ENCODE assay signal across 8 cellular contexts in the genomic region with DNA sequence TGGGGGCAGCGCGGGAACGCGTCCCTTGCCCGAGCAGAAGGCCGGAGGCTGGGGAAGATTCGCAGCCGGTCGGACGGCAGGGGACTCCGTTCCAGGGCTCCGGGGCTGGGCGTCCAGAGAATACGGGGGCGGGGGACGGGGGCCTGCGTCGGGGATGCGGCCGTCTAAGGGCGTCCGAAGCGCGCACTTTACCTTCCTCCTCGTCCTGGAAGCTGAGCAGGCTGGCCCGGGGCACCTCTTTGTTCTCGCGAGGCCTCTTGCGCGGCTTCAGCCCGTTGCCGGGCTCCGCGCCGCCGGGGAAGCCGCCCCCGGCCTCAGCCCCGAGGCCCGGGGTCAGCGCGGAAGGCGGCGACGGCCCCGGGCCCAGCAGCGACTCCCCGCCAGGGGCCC. TPM values are rescaled to one million over a fixed set of nuclear protein-coding genes. Genes with fewer than 3 reads are reported as not detected.
DNase-seq lines count a peak whose midpoint lies in the region; ATAC-seq, FAIRE-seq and TF ChIP-seq lines count a peak whose summit lies in the region.

No MANE protein-coding gene starts in this region.

- no peak for TF ChIP-seq CTCF in DND-41 (IDR thresholded peaks at IDR 0.05; ENCODE audit: borderline replicate concordance, extremely low read depth, low read length, poor library complexity, severe bottlenecking)

- peaks cover 73% of the 10 kb centered on the region for H3K79me2 ChIP-seq in DND-41 (ENCODE audit: insufficient read depth, low read length)

- H3K4me1 ChIP-seq in DND-41 (ENCODE audit: insufficient read depth, low read length): peaks cover 50% of the 10 kb centered on the region
- H3K4me1 ChIP-seq in iPS-15b (ENCODE audit: control insufficient read depth, insufficient read depth, low read length): no peaks in the 10 kb centered on the region
- peaks cover 2 to 3% of the 10 kb centered on the region in 2 donors for H3K4me1 ChIP-seq in small intestine (ENCODE audit: control insufficient read depth in 2 of 2, insufficient read depth in 1 of 2, low read depth in 1 of 2, low read length in 1 of 2)

- ATAC-seq in DND-41 (ENCODE audit: insufficient read depth, low read depth) (peak; percentile 45), GM19395 (IDR thresholded peaks at IDR 0.05; ENCODE audit: unreplicated experiment) (peak; percentile 35), HG03442 (IDR thresholded peaks at IDR 0.05; ENCODE audit: unreplicated experiment) (peak; percentile 41), SK-N-SH treated with all-trans-retinoic acid at 6 μM for 48 hours (peak; percentile 49)

- H3K4me3 ChIP-seq in DND-41 (ENCODE audit: low read depth in 1 of 2, low read length in 2 of 2) (peak overlapping the region; percentile 66 to 72), iPS-15b (ENCODE audit: low read depth, low read length) (peak overlapping the region; percentile 94), small intestine (ENCODE audit: low read depth in 1 of 2, low read length in 2 of 2) (peak overlapping the region; percentile 86 to 91)

- H3K27ac ChIP-seq in DND-41 (ENCODE audit: low read length): peak overlapping the region; percentile 86
- H3K27ac ChIP-seq in small intestine (ENCODE audit: low read depth in 1 of 2, low read length in 1 of 2): peak overlapping the region; percentile 86 to 87

- H3K36me3 ChIP-seq in DND-41 (ENCODE audit: insufficient read depth, low read length): peaks cover 45% of the 10 kb centered on the region
- H3K36me3 ChIP-seq in iPS-15b (ENCODE audit: control insufficient read depth, insufficient read depth, low read length): peaks cover 11% of the 10 kb centered on the region
- peaks cover 0 to 3% of the 10 kb centered on the region in 2 donors for H3K36me3 ChIP-seq in small intestine (ENCODE audit: control insufficient read depth in 2 of 2, insufficient read depth in 2 of 2, low read length in 2 of 2)

- DNase-seq in DND-41 (peak; percentile 64), astrocyte of the hippocampus (ENCODE audit: low read depth, low spot score) (peak; percentile 79), small intestine (peak; percentile 56), SK-N-DZ (ENCODE audit: low spot score) (no peak)

- WGBS in small intestine, 3 donors: 0% methylated on average over 24 to 48 of the region's 48 CpGs

- H3K9ac ChIP-seq in DND-41 (ENCODE audit: low read depth, low read length) (peak overlapping the region; percentile 73), iPS-15b (ENCODE audit: low read depth, low read length) (peak overlapping the region; percentile 71)

- H4K20me1 ChIP-seq in DND-41 (ENCODE audit: insufficient read depth, low read length): peaks cover 46% of the 10 kb centered on the region

- peak overlapping the region; percentile 69 for H3K4me2 ChIP-seq in DND-41 (ENCODE audit: insufficient read depth, low read length)

- H2AFZ ChIP-seq in DND-41 (ENCODE audit: low read depth, low read length): peak overlapping the region; percentile 82

- no peak for FAIRE-seq in small intestine (lab: Jason Lieb, UNC)

- H3K9me3 ChIP-seq in DND-41 (ENCODE audit: insufficient read depth, low read length, severe bottlenecking) (no peaks in the 10 kb centered on the region), iPS-15b (ENCODE audit: control insufficient read depth, insufficient read depth, low read length) (no peaks in the 10 kb centered on the region), small intestine (ENCODE audit: control insufficient read depth, low read depth) (no peaks in the 10 kb centered on the region)

- H3K27me3 ChIP-seq in DND-41 (ENCODE audit: insufficient read depth, low read length, poor library complexity) (no peaks in the 10 kb centered on the region), iPS-15b (ENCODE audit: control insufficient read depth, insufficient read depth, low read length) (no peaks in the 10 kb centered on the region), small intestine (ENCODE audit: control insufficient read depth in 2 of 2, insufficient read depth in 2 of 2, low read length in 2 of 2) (no peaks in the 10 kb centered on the region)

TF ChIP-seq in SK-N-SH treated with all-trans-retinoic acid at 6 μM for 48 hours, 23 proteins besides CTCF, POLR2A, EP300 and RAD21:
- no peak for TF ChIP-seq OSR1 (CRISPR knock-in tag; IDR thresholded peaks at IDR 0.05)
- no peak for TF ChIP-seq ZNF8 (CRISPR knock-in tag; IDR thresholded peaks at IDR 0.05)
- no peak for TF ChIP-seq CSDC2 (CRISPR knock-in tag; IDR thresholded peaks at IDR 0.05)
- no peak for TF ChIP-seq ARNTL (CRISPR knock-in tag; IDR thresholded peaks at IDR 0.05; ENCODE audit: borderline replicate concordance, low read depth)
- TF ChIP-seq PPARA (CRISPR knock-in tag; IDR thresholded peaks at IDR 0.05; ENCODE audit: borderline replicate concordance): no peak
- TF ChIP-seq ZC3H10 (CRISPR knock-in tag; IDR thresholded peaks at IDR 0.05): no peak

RNA-seq across cellular contexts. Expression of a gene that starts 0.4 kb away (rescaled TPM):
- polyA plus RNA-seq in small intestine: 10 to 100 TPM; 19.0 to 38.2 (median 28.1) TPM
- 44.3 and 47.0 TPM in 2 replicates for polyA plus RNA-seq in SK-N-DZ (2014; cell fraction: cytosol; rRNA removed)
- polyA plus RNA-seq in SK-N-DZ (2014; cell fraction: nucleus; rRNA removed): 399 and 504 TPM in 2 replicates

RNA-seq across cellular contexts. Expression of a gene that starts 43.3 kb away (rescaled TPM):
- polyA plus RNA-seq in small intestine: 1 to 10 TPM; 4.6 to 7.8 (median 5.4) TPM
- polyA plus RNA-seq in SK-N-DZ (2014; cell fraction: cytosol; rRNA removed): 2.1 and 5.2 TPM in 2 replicates
- 8.7 and 16.8 TPM in 2 replicates for polyA plus RNA-seq in SK-N-DZ (2014; cell fraction: nucleus; rRNA removed)
